Comparison of ENCODE assay signal across 10 cellular contexts in genomic region chr11:118227865-118228785, GRCh38. TPM values are rescaled to one million over a fixed set of nuclear protein-coding genes. Genes with fewer than 3 reads are reported as not detected.
A peak's percentile ranks its signal among the peaks of the same experiment; 100 is the strongest.
DNase-seq lines count a peak whose midpoint lies in the region; ATAC-seq and TF ChIP-seq lines count a peak whose summit lies in the region.
"Had no signal": no experiment of that assay in that cellular context is flagged by ENCODE, and none has a peak within 500 bp of the region (broad histone marks: within the 10 kb centered on the region; RNA-seq: fewer than 3 reads in every experiment).

No MANE protein-coding gene starts in this region.

- no peak for TF ChIP-seq CTCF in sigmoid colon (IDR thresholded peaks at IDR 0.05)

- intact Hi-C loops in activated CD4-positive, alpha-beta T cell treated with anti-CD3 and anti-CD28 coated beads, Interleukin-2, amount 10 ng/mL, durations not matched to agents 24 days and 14 days (cut with micrococcal nuclease): no loop called here
- intact Hi-C loops in sigmoid colon (cut with DNase I): no loop called here

- ATAC-seq in HG03045 (IDR thresholded peaks at IDR 0.05; ENCODE audit: unreplicated experiment): peak; percentile 45
- peak; percentile 46 for ATAC-seq in stimulated activated effector memory CD8-positive, alpha-beta T cell treated with anti-CD3 and anti-CD28 coated beads, Interleukin-12 subunit alpha, Interleukin-12 subunit beta, amount 100 ng/mL, for 72 hours
- ATAC-seq: A549 had no signal

- no peaks in the 10 kb centered on the region for H3K36me3 ChIP-seq in sigmoid colon

- peak; percentile 80 for DNase-seq in activated CD4-positive, alpha-beta T cell treated with anti-CD3 and anti-CD28 coated beads, Interleukin-2, amount 10 ng/mL, durations not matched to agents 24 days and 14 days
- DNase-seq in activated CD4-positive, alpha-beta T cell treated with anti-CD3 and anti-CD28 coated beads for 1 hour: no peak
- peak in 1 of 2 donors; percentile 72 for DNase-seq in stimulated activated effector memory CD8-positive, alpha-beta T cell treated with anti-CD3 and anti-CD28 coated beads, Interleukin-12 subunit alpha, Interleukin-12 subunit beta, amount 100 ng/mL, for 72 hours (ENCODE audit: low spot score in 2 of 2)
- DNase-seq in H4 (ENCODE audit: low spot score): no peak
- DNase-seq in NCI-H524 treated with DMSO at 0.1 percent for 48 hours (lab: John Stamatoyannopoulos, UW): no peak
- DNase-seq in sigmoid colon: no peak

- H3K36me3 Mint-ChIP-seq in activated CD4-positive, alpha-beta T cell treated with anti-CD3 and anti-CD28 coated beads, Interleukin-2, amount 10 ng/mL, durations not matched to agents 24 days and 14 days (ENCODE audit: low read depth): peaks cover 67% of the 10 kb centered on the region
- H3K36me3 Mint-ChIP-seq in T-helper 1 cell treated with Interleukin-12 subunit alpha and Interleukin-12 subunit beta and Interleukin-4 antibody, amounts not matched to agents 30 μg/mL and 1 μg/mL, for 36 hours (ENCODE audit: low read depth): peaks cover 40% of the 10 kb centered on the region
- no peaks in the 10 kb centered on the region for H3K36me3 Mint-ChIP-seq in stimulated activated effector memory CD8-positive, alpha-beta T cell treated with anti-CD3 and anti-CD28 coated beads, Interleukin-12 subunit alpha, Interleukin-12 subunit beta, amount 100 ng/mL, for 72 hours

- H3K9me3 Mint-ChIP-seq in activated CD4-positive, alpha-beta T cell treated with anti-CD3 and anti-CD28 coated beads, Interleukin-2, amount 10 ng/mL, durations not matched to agents 24 days and 14 days: peaks cover 6% of the 10 kb centered on the region
- H3K9me3 Mint-ChIP-seq in T-helper 1 cell treated with Interleukin-12 subunit alpha and Interleukin-12 subunit beta and Interleukin-4 antibody, amounts not matched to agents 30 μg/mL and 1 μg/mL, for 36 hours: no peaks in the 10 kb centered on the region
- H3K9me3 Mint-ChIP-seq in stimulated activated effector memory CD8-positive, alpha-beta T cell treated with anti-CD3 and anti-CD28 coated beads, Interleukin-12 subunit alpha, Interleukin-12 subunit beta, amount 100 ng/mL, for 72 hours: no peaks in the 10 kb centered on the region

- H3K27me3 Mint-ChIP-seq in activated CD4-positive, alpha-beta T cell treated with anti-CD3 and anti-CD28 coated beads, Interleukin-2, amount 10 ng/mL, durations not matched to agents 24 days and 14 days: no peaks in the 10 kb centered on the region
- H3K27me3 Mint-ChIP-seq in T-helper 1 cell treated with Interleukin-12 subunit alpha and Interleukin-12 subunit beta and Interleukin-4 antibody, amounts not matched to agents 30 μg/mL and 1 μg/mL, for 36 hours (ENCODE audit: low read depth): no peaks in the 10 kb centered on the region

- 66 to 86% methylated on average over 8 of the region's 8 CpGs for WGBS in sigmoid colon, 2 donors

- peaks cover 61% of the 10 kb centered on the region for H3K4me1 Mint-ChIP-seq in activated CD4-positive, alpha-beta T cell treated with anti-CD3 and anti-CD28 coated beads, Interleukin-2, amount 10 ng/mL, durations not matched to agents 24 days and 14 days
- H3K4me1 Mint-ChIP-seq in T-helper 1 cell treated with Interleukin-12 subunit alpha and Interleukin-12 subunit beta and Interleukin-4 antibody, amounts not matched to agents 30 μg/mL and 1 μg/mL, for 36 hours (ENCODE audit: low read depth): peaks cover 59% of the 10 kb centered on the region
- peaks cover 62% of the 10 kb centered on the region for H3K4me1 Mint-ChIP-seq in stimulated activated effector memory CD8-positive, alpha-beta T cell treated with anti-CD3 and anti-CD28 coated beads, Interleukin-12 subunit alpha, Interleukin-12 subunit beta, amount 100 ng/mL, for 72 hours

- TF ChIP-seq POLR2A in sigmoid colon (IDR thresholded peaks at IDR 0.05): no peak

- no peak for TF ChIP-seq EP300 in sigmoid colon (IDR thresholded peaks at IDR 0.05)

- H3K27ac ChIP-seq in sigmoid colon: no peak overlapping the region
- H3K27ac ChIP-seq: A549, VCaP had no signal

- H3K4me1 ChIP-seq in sigmoid colon: no peaks in the 10 kb centered on the region
- H3K4me1 ChIP-seq: A549 had no signal

- H3K9me3 ChIP-seq in sigmoid colon: no peaks in the 10 kb centered on the region
- H3K9me3 ChIP-seq: A549 had no signal

- H3K27me3 ChIP-seq in sigmoid colon: no peaks in the 10 kb centered on the region

- peak overlapping the region; percentile 53 for H3K4me3 Mint-ChIP-seq in activated CD4-positive, alpha-beta T cell treated with anti-CD3 and anti-CD28 coated beads, Interleukin-2, amount 10 ng/mL, durations not matched to agents 24 days and 14 days
- H3K4me3 Mint-ChIP-seq in T-helper 1 cell treated with Interleukin-12 subunit alpha and Interleukin-12 subunit beta and Interleukin-4 antibody, amounts not matched to agents 30 μg/mL and 1 μg/mL, for 36 hours: peak overlapping the region; percentile 70
- no peak overlapping the region for H3K4me3 Mint-ChIP-seq in stimulated activated effector memory CD8-positive, alpha-beta T cell treated with anti-CD3 and anti-CD28 coated beads, Interleukin-12 subunit alpha, Interleukin-12 subunit beta, amount 100 ng/mL, for 72 hours

- no peak overlapping the region for H3K27ac Mint-ChIP-seq in activated CD4-positive, alpha-beta T cell treated with anti-CD3 and anti-CD28 coated beads, Interleukin-2, amount 10 ng/mL, durations not matched to agents 24 days and 14 days
- peak overlapping the region; percentile 93 for H3K27ac Mint-ChIP-seq in T-helper 1 cell treated with Interleukin-12 subunit alpha and Interleukin-12 subunit beta and Interleukin-4 antibody, amounts not matched to agents 30 μg/mL and 1 μg/mL, for 36 hours
- H3K27ac Mint-ChIP-seq in stimulated activated effector memory CD8-positive, alpha-beta T cell treated with anti-CD3 and anti-CD28 coated beads, Interleukin-12 subunit alpha, Interleukin-12 subunit beta, amount 100 ng/mL, for 72 hours: no peak overlapping the region

- no peak overlapping the region for H3K4me3 ChIP-seq in sigmoid colon
- H3K4me3 ChIP-seq: A549 had no signal

RNA-seq across cellular contexts. Expression of gene JAML, which starts 3.3 kb away (rescaled TPM):
- total RNA-seq in activated CD4-positive, alpha-beta T cell treated with anti-CD3 and anti-CD28 coated beads, Interleukin-2, amount 10 ng/mL, durations not matched to agents 24 days and 14 days: 303 and 318 TPM in 2 replicates
- not detected in 2 replicates for total RNA-seq in H4 (2014; rRNA removed; shearing (Covaris generic))
- 1 to 10 TPM; 3.3 to 6.1 (median 5.6) TPM for total RNA-seq in sigmoid colon
- polyA plus RNA-seq in sigmoid colon: 10 to 100 TPM in 2 of 3 donors, 1 to 10 TPM in 1; 9.0 to 35.1 (median 16.5) TPM
- polyA plus RNA-seq: A549 had no signal

RNA-seq across cellular contexts. Expression of gene MPZL3, which starts 24.0 kb away (rescaled TPM):
- total RNA-seq in activated CD4-positive, alpha-beta T cell treated with anti-CD3 and anti-CD28 coated beads, Interleukin-2, amount 10 ng/mL, durations not matched to agents 24 days and 14 days: 64.6 and 65.4 TPM in 2 replicates
- total RNA-seq in H4 (2014; rRNA removed; shearing (Covaris generic)): 9.8 and 10.4 TPM in 2 replicates
- under 1 TPM; 0.16 to 0.55 (median 0.31) TPM for total RNA-seq in sigmoid colon
- polyA plus RNA-seq in sigmoid colon: 1 to 10 TPM; 2.4 to 6.2 (median 4.4) TPM

RNA-seq across cellular contexts. Expression of gene MPZL2, which starts 36.0 kb away (rescaled TPM):
- 18.5 and 19.3 TPM in 2 replicates for total RNA-seq in activated CD4-positive, alpha-beta T cell treated with anti-CD3 and anti-CD28 coated beads, Interleukin-2, amount 10 ng/mL, durations not matched to agents 24 days and 14 days
- 1.0 and 1.7 TPM in 2 replicates for total RNA-seq in H4 (2014; rRNA removed; shearing (Covaris generic))
- total RNA-seq in sigmoid colon: 10 to 100 TPM in 1 of 4 donors, 1 to 10 TPM in 3; 7.7 to 12.8 (median 8.3) TPM
- polyA plus RNA-seq in sigmoid colon: 10 to 100 TPM in 2 of 3 donors, 1 to 10 TPM in 1; 9.6 to 27.6 (median 13.9) TPM

RNA-seq across cellular contexts. Expression of gene SCN2B, which starts 51.7 kb away (rescaled TPM):
- total RNA-seq in activated CD4-positive, alpha-beta T cell treated with anti-CD3 and anti-CD28 coated beads, Interleukin-2, amount 10 ng/mL, durations not matched to agents 24 days and 14 days: 0.02 and 0.05 TPM in 2 replicates
- not detected in 2 replicates for total RNA-seq in H4 (2014; rRNA removed; shearing (Covaris generic))
- 1 to 10 TPM in 3 of 4 donors, under 1 TPM in 1; 0.95 to 1.7 (median 1.2) TPM for total RNA-seq in sigmoid colon
- under 1 TPM; 0.23 to 0.74 (median 0.60) TPM for polyA plus RNA-seq in sigmoid colon
- polyA plus RNA-seq: A549 had no signal

Comparison
In these comparisons a context has a peak if more than half of its experiments do, and no peak if none do; other contexts are left out.
1. RNA of gene JAML, which starts 3.3 kb away (total RNA-seq): 303 to 318 TPM in activated CD4-positive, alpha-beta T cell treated with anti-CD3 and anti-CD28 coated beads, Interleukin-2, amount 10 ng/mL, durations not matched to agents 24 days and 14 days; 3.3 to 6.1 TPM in sigmoid colon and not detected in H4; every median in the first group is over 10 times any median in the second.